Comparison of ENCODE assay signal across 8 cellular contexts in genomic region chr19:32691952-32692726, GRCh38. TPM values are rescaled to one million over a fixed set of nuclear protein-coding genes. Genes with fewer than 3 reads are reported as not detected.
DNase-seq lines count a peak whose midpoint lies in the region; ATAC-seq and TF ChIP-seq lines count a peak whose summit lies in the region.

No MANE protein-coding gene starts in this region.

- BruUV-seq in mammary epithelial cell (replicated peaks; lab: Mats Ljungman, UMichigan): TSS peak; percentile 29

- H3K9me3 ChIP-seq in mammary epithelial cell (replicated peaks; ENCODE audit: insufficient read depth, low read length) (no peaks in the 10 kb centered on the region), gastrocnemius medialis (no peaks in the 10 kb centered on the region)

- TF ChIP-seq CTCF in mammary epithelial cell (conservative IDR thresholded peaks at IDR 0.05 in 1 of 2, IDR thresholded peaks at IDR 0.05 in 1 of 2; ENCODE audit: extremely low read depth in 1 of 2, insufficient read depth in 1 of 2, low read depth in 1 of 2, low read length in 2 of 2) (no peak), gastrocnemius medialis (IDR thresholded peaks at IDR 0.05 in 4 of 5, conservative IDR thresholded peaks at IDR 0.05 in 1 of 5) (no peak)

- peaks cover 15% of the 10 kb centered on the region for H3K4me1 ChIP-seq in mammary epithelial cell (ENCODE audit: insufficient read depth, low read length)
- peaks cover 46 to 50% of the 10 kb centered on the region in 2 donors for H3K4me1 ChIP-seq in gastrocnemius medialis

- in situ Hi-C loops in mammary epithelial cell (cut with MboI; ENCODE audit: low sequenced_read_pairs in 2 of 2) (no loop called here), gastrocnemius medialis (cut with MboI; ENCODE audit: low sequenced_read_pairs in 4 of 4) (loop anchor here in 1 of 4 donors (10.0 to 25.0 kb wide), 2 partner anchors 107 to 330 kb away; partner anchors contain the start of gene PDCD5)

- peak overlapping the region; percentile 65 to 85 (median 70) for H3K4me3 ChIP-seq in mammary epithelial cell (replicated peaks in 1 of 3; ENCODE audit: insufficient read depth in 1 of 3, low read depth in 2 of 3, low read length in 3 of 3)
- peak overlapping the region; percentile 64 to 78 (median 66) for H3K4me3 ChIP-seq in gastrocnemius medialis

- peak overlapping the region; percentile 74 for H3K9ac ChIP-seq in mammary epithelial cell (ENCODE audit: insufficient read depth, low read length)

- DNase-seq in GM03348 (ENCODE audit: low spot score) (peak; percentile 84), HUDEP-2 (lab: John Stamatoyannopoulos, UW; ENCODE audit: unreplicated experiment in 76 of 76) (peak in 47 of 76 experiments; percentile 13 to 80 (median 47)), T-helper 22 cell (ENCODE audit: low read depth) (peak; percentile 27), mammary epithelial cell (peak; percentile 73), iPS-NIHi11 (ENCODE audit: low spot score) (peak; percentile 75), gastrocnemius medialis (peak; percentile 56 to 67), NCI-H1694 treated with DMSO at 0.1 percent for 48 hours (lab: John Stamatoyannopoulos, UW) (no peak)

- intact Hi-C loops in mammary epithelial cell (cut with micrococcal nuclease): loop anchor here (2.0 to 5.0 kb wide), 3 partner anchors 17 to 281 kb away; partner anchors contain the start of genes ANKRD27, FAAP24 and RGS9BP
- intact Hi-C loops in gastrocnemius medialis (cut with DNase I; ENCODE audit: low total_unique reads): loop anchor here (1.0 to 5.0 kb wide), 4 partner anchors 17 to 110 kb away; partner anchors contain the start of genes ANKRD27, PDCD5 and RGS9BP

- dilution Hi-C loops in mammary epithelial cell (cut with HindIII; ENCODE audit: low sequenced_read_pairs): no loop called here

- H3K79me2 ChIP-seq in mammary epithelial cell (ENCODE audit: insufficient read depth, low read length): peaks cover 52% of the 10 kb centered on the region

- peak overlapping the region; percentile 39 for H3K27ac ChIP-seq in mammary epithelial cell (ENCODE audit: insufficient read depth, low read depth, low read length)
- peak overlapping the region; percentile 69 to 92 (median 83) for H3K27ac ChIP-seq in gastrocnemius medialis

- CTCF ChIA-PET in mammary epithelial cell (lab: Charles Lee; ENCODE audit: low non-redundant PET): no interaction called here

- H3K27me3 ChIP-seq in mammary epithelial cell (ENCODE audit: insufficient read depth, low read length): no peaks in the 10 kb centered on the region
- H3K27me3 ChIP-seq in gastrocnemius medialis: no peaks in the 10 kb centered on the region

- no peaks in the 10 kb centered on the region for H4K20me1 ChIP-seq in mammary epithelial cell (ENCODE audit: insufficient read depth, low read length)

- peak; percentile 27 to 51 for TF ChIP-seq POLR2A in gastrocnemius medialis (IDR thresholded peaks at IDR 0.05)

- 4% methylated on average over 19 of the region's 93 CpGs for WGBS in mammary epithelial cell (ENCODE audit: low coverage, missing lambda C conversion rate)

- H3K36me3 ChIP-seq in mammary epithelial cell (ENCODE audit: insufficient read depth, low read length) (no peaks in the 10 kb centered on the region), gastrocnemius medialis (no peaks in the 10 kb centered on the region)

- ATAC-seq in GM21447 (IDR thresholded peaks at IDR 0.05; ENCODE audit: unreplicated experiment) (peak; percentile 48), gastrocnemius medialis (peak; percentile 71 to 74)

- H3K4me2 ChIP-seq in mammary epithelial cell (ENCODE audit: insufficient read depth, low read depth, low read length): peak overlapping the region; percentile 97

- peak overlapping the region; percentile 75 for H2AFZ ChIP-seq in mammary epithelial cell (ENCODE audit: low read depth, low read length)

RNA-seq across cellular contexts. Expression of gene NUDT19, which starts 0.5 kb away (rescaled TPM):
- 10 to 100 TPM; 16.8 to 21.2 TPM for total RNA-seq in mammary epithelial cell
- 9.5 TPM for polyA plus RNA-seq in mammary epithelial cell
- 18.1 TPM for polyA minus RNA-seq in mammary epithelial cell
- total RNA-seq in gastrocnemius medialis: 10 to 100 TPM; 28.8 to 34.8 (median 29.2) TPM

RNA-seq across cellular contexts. Expression of gene RGS9BP, which starts 16.5 kb away (rescaled TPM):
- under 1 TPM; 0.14 to 0.83 TPM for total RNA-seq in mammary epithelial cell
- 0.05 TPM for polyA plus RNA-seq in mammary epithelial cell
- polyA minus RNA-seq in mammary epithelial cell: not detected
- total RNA-seq in gastrocnemius medialis: 10 to 100 TPM in 1 of 4 donors, 1 to 10 TPM in 3; 3.9 to 10.6 (median 6.0) TPM

RNA-seq across cellular contexts. Expression of gene ANKRD27, which starts 17.2 kb away (rescaled TPM):
- total RNA-seq in mammary epithelial cell: 10 to 100 TPM; 26.7 to 34.1 TPM
- polyA plus RNA-seq in mammary epithelial cell: 26.1 TPM
- 51.5 TPM for polyA minus RNA-seq in mammary epithelial cell
- 10 to 100 TPM; 36.4 to 78.3 (median 53.5) TPM for total RNA-seq in gastrocnemius medialis

RNA-seq across cellular contexts. Expression of gene TDRD12, which starts 27.4 kb away (rescaled TPM):
- 10 to 100 TPM in 1 of 2 donors, not detected in 1; 12.5 TPM for total RNA-seq in mammary epithelial cell
- polyA plus RNA-seq in mammary epithelial cell: 0.03 TPM
- not detected for polyA minus RNA-seq in mammary epithelial cell
- total RNA-seq in gastrocnemius medialis: 1 to 10 TPM in 1 of 4 donors, under 1 TPM in 3; 0.10 to 1.0 (median 0.37) TPM
